Comparison of ENCODE assay signal across 9 cellular contexts in the genomic region with DNA sequence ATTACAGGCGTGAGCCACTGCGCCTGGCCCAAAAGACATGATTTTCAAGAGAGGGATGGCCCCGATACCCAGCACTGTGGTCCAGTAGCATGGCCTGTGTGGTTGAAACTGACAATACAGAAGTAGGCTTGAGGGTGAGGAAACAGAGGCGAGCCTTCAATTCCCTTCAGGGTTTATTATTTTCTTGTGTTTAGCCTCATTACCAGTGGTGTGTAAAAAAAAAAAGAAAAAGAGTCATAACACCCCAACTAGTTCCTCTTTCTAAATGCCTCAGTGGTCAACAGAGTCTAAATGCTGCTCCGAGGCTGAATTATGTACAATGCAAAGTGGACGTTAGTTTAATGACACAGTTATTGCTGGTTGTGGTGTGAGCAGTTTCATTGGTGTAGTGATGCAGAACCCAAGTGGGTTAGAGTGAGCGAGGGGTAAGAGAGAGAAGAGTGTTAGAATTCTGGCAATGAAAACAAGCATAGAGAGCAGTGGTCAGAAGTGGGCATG. TPM values are rescaled to one million over a fixed set of nuclear protein-coding genes. Genes with fewer than 3 reads are reported as not detected.
A peak's percentile ranks its signal among the peaks of the same experiment; 100 is the strongest.
DNase-seq lines count a peak whose midpoint lies in the region; ATAC-seq and TF ChIP-seq lines count a peak whose summit lies in the region.
"Had no signal": no experiment of that assay in that cellular context is flagged by ENCODE, and none has a peak within 500 bp of the region (broad histone marks: within the 10 kb centered on the region; RNA-seq: fewer than 3 reads in every experiment).

No MANE protein-coding gene starts in this region.

- no peak overlapping the region for H3K4me3 ChIP-seq in spleen
- H3K4me3 ChIP-seq: GM23338 had no signal

- TF ChIP-seq CTCF in spleen (IDR thresholded peaks at IDR 0.05 in 8 of 11, conservative IDR thresholded peaks at IDR 0.05 in 3 of 11) (no peak), RWPE1 (conservative IDR thresholded peaks at IDR 0.05; ENCODE audit: low read depth) (no peak)

- ATAC-seq in GM19043 (IDR thresholded peaks at IDR 0.05; ENCODE audit: low read depth, unreplicated experiment): peak; percentile 99
- ATAC-seq in HG02798 (IDR thresholded peaks at IDR 0.05; ENCODE audit: poor library complexity, unreplicated experiment): peak; percentile 98
- ATAC-seq: GM23338 had no signal

- peaks cover 2 to 37% (median 27%) of the 10 kb centered on the region in 6 donors for H3K4me1 ChIP-seq in spleen

- CTCF ChIA-PET in RWPE1 (lab: Yijun Ruan, JAX): interaction anchor here (0.6 kb wide), 1 partner anchor 26 kb away, joined by 3 read pairs; no protein-coding TSS in a partner anchor

- DNase-seq in MV-4-11 (lab: John Stamatoyannopoulos, UW) (peak; percentile 99), spleen (peak; percentile 63), RWPE1 (ENCODE audit: low spot score) (no peak), cerebellar cortex (ENCODE audit: low spot score) (no peak)
- no peak for DNase-seq in stimulated activated CD4-positive, alpha-beta T cell treated with anti-CD3 and anti-CD28 coated beads, Interleukin-12 subunit alpha, Interleukin-12 subunit beta, amount 100 ng/mL, for 4 hours
- DNase-seq: effector CD4-positive, alpha-beta T cell had no signal

- H3K36me3 ChIP-seq in spleen: peaks cover 0 to 35% (median 3%) of the 10 kb centered on the region in 6 donors

- H3K27ac ChIP-seq in spleen: peak overlapping the region in 3 of 8 donors; percentile 19 to 53 (median 32)
- H3K27ac ChIP-seq in RWPE1: no peak overlapping the region

- WGBS in spleen, 5 donors: 47 to 63% (median 61%) methylated on average over 7 of the region's 7 CpGs

- TF ChIP-seq POLR2A in spleen (IDR thresholded peaks at IDR 0.05): no peak

- POLR2A ChIA-PET in RWPE1 (lab: Yijun Ruan, JAX; ENCODE audit: low non-redundant PET): no interaction called here

- intact Hi-C loops in spleen (cut with DNase I; ENCODE audit: low total_unique reads): no loop called here

- H3K9me3 ChIP-seq in spleen: no peaks in the 10 kb centered on the region

- H3K27me3 ChIP-seq in spleen (replicated peaks in 1 of 7): no peaks in the 10 kb centered on the region

RNA-seq across cellular contexts. Expression of gene SNX30, which starts 58.8 kb away (rescaled TPM):
- total RNA-seq in spleen: 10 to 100 TPM; 10.1 to 23.3 (median 18.0) TPM
- polyA plus RNA-seq in spleen: 1 to 10 TPM; 1.2 to 2.2 (median 2.0) TPM

Comparison
In these comparisons a context has a peak if more than half of its experiments do, and no peak if none do; other contexts are left out.
1. DNase-seq: peak in MV-4-11 (single experiment) and spleen (single experiment); none in stimulated activated CD4-positive, alpha-beta T cell treated with anti-CD3 and anti-CD28 coated beads, Interleukin-12 subunit alpha, Interleukin-12 subunit beta, amount 100 ng/mL, for 4 hours (single experiment), RWPE1 (single experiment) and cerebellar cortex (single experiment).